ENCODE assay signal across 8 cellular contexts in genomic region chr19:52962394-52963228, GRCh38. TPM values are rescaled to one million over a fixed set of nuclear protein-coding genes. Genes with fewer than 3 reads are reported as not detected.
A peak's percentile ranks its signal among the peaks of the same experiment; 100 is the strongest.
DNase-seq lines count a peak whose midpoint lies in the region; ATAC-seq and TF ChIP-seq lines count a peak whose summit lies in the region.

Gene ZNF816, minus strand, starts transcription at chr19:52962881. Its CDS starts 6,792 bp downstream, at chr19:52956089.

- H3K27ac ChIP-seq in heart right ventricle (peak within 1 kb of the TSS; percentile 20 to 95 (median 83)), transverse colon (peak within 1 kb of the TSS; percentile 87 to 92 (median 90))

- DNase-seq in GM10248 (ENCODE audit: extremely low spot score) (peak; percentile 99), NCI-H1092 treated with DMSO at 0.1 percent for 48 hours (lab: John Stamatoyannopoulos, UW) (peak; percentile 72), SW 1271 (lab: John Stamatoyannopoulos, UW) (peak; percentile 43 to 82), adipocyte (ENCODE audit: low read depth) (peak; percentile 99), heart right ventricle (peak; percentile 97 to 99), pons (ENCODE audit: low spot score) (peak; percentile 85), transverse colon (peak; percentile 100)

- H3K9me3 ChIP-seq in adipocyte (ENCODE audit: control insufficient read depth, low read length) (peaks cover 7% of the 10 kb centered on the region), heart right ventricle (peaks cover 0 to 41% (median 4%) of the 10 kb centered on the region in 11 donors), transverse colon (peaks cover 20 to 27% of the 10 kb centered on the region in 2 donors)

- H3K4me1 ChIP-seq in adipocyte (ENCODE audit: control insufficient read depth, insufficient read depth, low read length) (peaks cover 16% of the 10 kb centered on the region), heart right ventricle (peaks cover 0 to 22% (median 13%) of the 10 kb centered on the region in 9 donors), transverse colon (peaks cover 10 to 19% (median 13%) of the 10 kb centered on the region in 4 donors)

- POLR2A ChIA-PET in GM10248 (lab: Yijun Ruan, JAX): interaction anchor here (0.7 kb wide), 1 partner anchor 13 kb away, joined by 3 read pairs; no protein-coding TSS in a partner anchor

- CTCF ChIA-PET in GM10248 (lab: Yijun Ruan, JAX): interaction anchor here (2.0 to 3.2 kb wide), 2 partner anchors 12 to 16 kb away, joined by 4 to 11 read pairs; no protein-coding TSS in a partner anchor

- WGBS in heart right ventricle, 2 donors: 0 to 1% methylated on average over 55 of the region's 55 CpGs
- 1% methylated on average over 55 of the region's 55 CpGs; no CpG with 5 or more reads in 1 of the 2 donors for WGBS in transverse colon (ENCODE audit: low coverage in 1 of 2), 2 donors

- ATAC-seq in HG02588 (IDR thresholded peaks at IDR 0.05; ENCODE audit: unreplicated experiment): peak; percentile 98
- ATAC-seq in heart right ventricle: peak; percentile 99 to 100 (median 100)

- H3K4me3 ChIP-seq in adipocyte (ENCODE audit: low read length) (peak within 1 kb of the TSS; percentile 98), heart right ventricle (peak within 1 kb of the TSS; percentile 39 to 83 (median 72)), transverse colon (peak within 1 kb of the TSS; percentile 52 to 78 (median 68))

- H3K36me3 ChIP-seq in adipocyte (ENCODE audit: control insufficient read depth, insufficient read depth, low read length, severe bottlenecking) (peaks cover 3% of the 10 kb centered on the region), heart right ventricle (peaks cover 0 to 21% (median 0%) of the 10 kb centered on the region in 9 donors), transverse colon (peaks cover 0 to 22% (median 3%) of the 10 kb centered on the region in 4 donors)

- no peak for TF ChIP-seq EP300 in transverse colon (IDR thresholded peaks at IDR 0.05; ENCODE audit: low read depth)

- TF ChIP-seq POLR2A in transverse colon (IDR thresholded peaks at IDR 0.05): peak; percentile 73

- intact Hi-C loops in heart right ventricle (cut with DNase I) (loop anchor here in 5 of 10 donors (1.0 to 5.0 kb wide), 5 partner anchors 20 to 66 kb away; partner anchors contain the start of gene ZNF320 (in 3 of the 5)), transverse colon (cut with DNase I; ENCODE audit: low total_unique reads) (no loop called here)

- in situ Hi-C loops in transverse colon (cut with MboI; ENCODE audit: low pct_ligation_motif_present in 1 of 4, low pct_unique_long_range_greater_than_20kb in 1 of 4, low sequenced_read_pairs in 3 of 4): no loop called here

- TF ChIP-seq CTCF in GM10248 (IDR thresholded peaks at IDR 0.05; ENCODE audit: control extremely low read depth, extremely low read depth, low read depth, missing control alignments) (no peak), heart right ventricle (IDR thresholded peaks at IDR 0.05) (no peak), transverse colon (IDR thresholded peaks at IDR 0.05) (no peak)

- H3K9ac ChIP-seq in adipocyte (ENCODE audit: low read length): peak within 1 kb of the TSS; percentile 93

- H3K27me3 ChIP-seq in adipocyte (replicated peaks; ENCODE audit: control insufficient read depth, insufficient read depth, low read length) (no peaks in the 10 kb centered on the region), heart right ventricle (no peaks in the 10 kb centered on the region), transverse colon (no peaks in the 10 kb centered on the region)

RNA-seq across cellular contexts. Expression of gene ZNF816, which starts in this region (rescaled TPM):
- total RNA-seq in heart right ventricle (10 to 100 TPM in 1 of 10 donors, 1 to 10 TPM in 9; 3.8 to 11.8 (median 5.6) TPM), transverse colon (100 to 1,000 TPM in 1 of 4 donors, 10 to 100 TPM in 2, 1 to 10 TPM in 1; 6.0 to 150 (median 13.9) TPM)
- polyA plus RNA-seq in heart right ventricle: 1 to 10 TPM; 1.6 to 1.9 TPM

Comparison
In these comparisons a context has a peak if more than half of its experiments do, and no peak if none do; other contexts are left out.
1. Peak in every context shown above with its lines: DNase-seq, ATAC-seq, H3K4me3 ChIP-seq and H3K27ac ChIP-seq.